ENCODE assay signal across 1 cellular context in genomic region chr19:8336072-8336569, GRCh38.
TF ChIP-seq lines count a peak whose summit lies in the region.

No MANE protein-coding gene starts in this region.

TF ChIP-seq in HEK293T, 16 proteins besides CTCF, POLR2A, EP300 and RAD21:
- no peak for TF ChIP-seq TARDBP (IDR thresholded peaks at IDR 0.05)
- no peak for TF ChIP-seq BHLHE40 (IDR thresholded peaks at IDR 0.05; ENCODE audit: borderline replicate concordance)
- no peak for TF ChIP-seq ZNF384 (IDR thresholded peaks at IDR 0.05)
- no peak for TF ChIP-seq HDGF (IDR thresholded peaks at IDR 0.05; ENCODE audit: borderline replicate concordance)
- TF ChIP-seq L3MBTL2 (conservative IDR thresholded peaks at IDR 0.05) = no peak
- TF ChIP-seq FOXK2 (IDR thresholded peaks at IDR 0.05) = no peak
- no peak for TF ChIP-seq SUZ12 (IDR thresholded peaks at IDR 0.05)
- no peak for TF ChIP-seq ELF4 (IDR thresholded peaks at IDR 0.05)
- TF ChIP-seq FOXM1 (IDR thresholded peaks at IDR 0.05; ENCODE audit: borderline replicate concordance) = no peak
- TF ChIP-seq NFRKB (IDR thresholded peaks at IDR 0.05) = no peak
- no peak for TF ChIP-seq SP1 (IDR thresholded peaks at IDR 0.05)
- no peak for TF ChIP-seq LEF1 (IDR thresholded peaks at IDR 0.05; ENCODE audit: borderline replicate concordance)
- no peak for TF ChIP-seq FOXA1 (IDR thresholded peaks at IDR 0.05)
- no peak for TF ChIP-seq ARNT (IDR thresholded peaks at IDR 0.05)
- TF ChIP-seq CTBP1 (IDR thresholded peaks at IDR 0.05; ENCODE audit: borderline replicate concordance) = no peak
TF ChIP-seq in HEK293T: peak in this region for 0.
